1 cellular context compared by ENCODE assay signal in genomic region chr12:49937639-49938300, GRCh38.
TF ChIP-seq lines count a peak whose summit lies in the region.

No MANE protein-coding gene starts in this region.

TF ChIP-seq in HEK293, 187 proteins besides CTCF, POLR2A, EP300 and RAD21 (continued from another document):
- TF ChIP-seq ZNF148 (tag by site-specific recombination; IDR thresholded peaks at IDR 0.05; ENCODE audit: borderline replicate concordance), result no peak
- TF ChIP-seq ZNF10 (tag by site-specific recombination; IDR thresholded peaks at IDR 0.05), result no peak
TF ChIP-seq in HEK293: peak in this region for 2.
